ENCODE assay signal across 22 cellular contexts in genomic region chr11:115715371-115715770, GRCh38.
"Had no signal": no experiment of that assay in that cellular context is flagged by ENCODE, and none has a peak within 500 bp of the region (broad histone marks: within the 10 kb centered on the region; RNA-seq: fewer than 3 reads in every experiment).

No MANE protein-coding gene starts in this region.

- H3K27me3 Mint-ChIP-seq: stimulated activated naive CD8-positive, alpha-beta T cell treated with anti-CD3 and anti-CD28 coated beads, Interleukin-15, amount 100 ng/mL, for 72 hours had no signal

- DNase-seq: colonic mucosa; effector CD8-positive, alpha-beta T cell; heart right ventricle; hippocampal formation; left cardiac atrium; mesenchymal stem cell; midbrain; naive thymus-derived CD4-positive, alpha-beta T cell; pancreas; right lobe of liver; stimulated activated CD4-positive, alpha-beta T cell treated with anti-CD3 and anti-CD28 coated beads, Interleukin-12 subunit alpha, Interleukin-12 subunit beta, amount 100 ng/mL, for 4 hours; stimulated activated CD4-positive, alpha-beta T cell treated with anti-CD3 and anti-CD28 coated beads, Interleukin-1b, Interleukin-23, amount 100 ng/mL, for 48 hours; stimulated activated CD4-positive, alpha-beta T cell treated with anti-CD3 and anti-CD28 coated beads, Interleukin-4, amount 100 ng/mL, for 1 hour; stimulated activated CD8-positive, alpha-beta memory T cell treated with anti-CD3 and anti-CD28 coated beads, Interleukin-4, amount 100 ng/mL, for 48 hours; stimulated activated naive CD4-positive, alpha-beta T cell; stimulated activated naive CD8-positive, alpha-beta T cell treated with anti-CD3 and anti-CD28 coated beads, Interleukin-15, amount 100 ng/mL, for 72 hours; transverse colon had no signal

- H3K36me3 Mint-ChIP-seq: naive thymus-derived CD4-positive, alpha-beta T cell had no signal

- ATAC-seq: foreskin keratinocyte; gastroesophageal sphincter; heart right ventricle; left cardiac atrium; left lung; naive thymus-derived CD4-positive, alpha-beta T cell; pancreas; right lobe of liver; stimulated activated naive CD8-positive, alpha-beta T cell treated with anti-CD3 and anti-CD28 coated beads, Interleukin-15, amount 100 ng/mL, for 72 hours had no signal

- H3K27ac Mint-ChIP-seq: dendritic cell treated with granulocyte-macrophage colony-stimulating factor and Interleukin-4, amounts not matched to agents 40 ng/mL and 50 ng/mL, for 4 days; endodermal cell; naive thymus-derived CD4-positive, alpha-beta T cell; stimulated activated naive CD8-positive, alpha-beta T cell treated with anti-CD3 and anti-CD28 coated beads, Interleukin-15, amount 100 ng/mL, for 72 hours had no signal

- H3K4me3 Mint-ChIP-seq: dendritic cell treated with granulocyte-macrophage colony-stimulating factor and Interleukin-4, amounts not matched to agents 40 ng/mL and 50 ng/mL, for 4 days; endodermal cell; naive thymus-derived CD4-positive, alpha-beta T cell; stimulated activated naive CD8-positive, alpha-beta T cell treated with anti-CD3 and anti-CD28 coated beads, Interleukin-15, amount 100 ng/mL, for 72 hours had no signal

- H3K4me1 Mint-ChIP-seq: endodermal cell; stimulated activated naive CD8-positive, alpha-beta T cell treated with anti-CD3 and anti-CD28 coated beads, Interleukin-15, amount 100 ng/mL, for 72 hours had no signal

- H3K9me3 Mint-ChIP-seq: dendritic cell treated with granulocyte-macrophage colony-stimulating factor and Interleukin-4, amounts not matched to agents 40 ng/mL and 50 ng/mL, for 4 days; endodermal cell; stimulated activated naive CD8-positive, alpha-beta T cell treated with anti-CD3 and anti-CD28 coated beads, Interleukin-15, amount 100 ng/mL, for 72 hours had no signal
